30 cellular contexts compared by ENCODE assay signal in the genomic region with DNA sequence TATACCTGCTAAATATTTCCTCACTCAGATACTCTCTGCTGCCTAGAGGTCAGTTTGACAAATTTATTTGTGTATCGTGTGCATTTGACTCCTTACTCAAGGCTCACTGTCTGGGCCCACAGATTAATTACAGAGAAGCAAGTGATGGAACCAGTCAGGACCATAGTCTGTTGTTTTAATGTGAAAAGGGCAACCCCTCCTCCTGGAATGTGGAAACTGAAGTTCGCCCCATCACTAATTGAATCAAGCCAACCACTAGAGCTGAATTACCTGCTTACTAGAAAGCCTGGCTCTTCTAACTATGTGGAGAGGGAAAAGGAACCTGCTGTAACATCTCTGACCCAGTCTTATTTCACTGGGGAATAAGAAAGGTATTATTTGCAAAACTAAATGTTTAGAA.
DNase-seq lines count a peak whose midpoint lies in the region; ATAC-seq and TF ChIP-seq lines count a peak whose summit lies in the region.
"Had no signal": no experiment of that assay in that cellular context is flagged by ENCODE, and none has a peak within 500 bp of the region (broad histone marks: within the 10 kb centered on the region; RNA-seq: fewer than 3 reads in every experiment).

No MANE protein-coding gene starts in this region.

- H3K79me1 ChIP-seq in mesendoderm (ENCODE audit: low read length), result no peaks in the 10 kb centered on the region

- peak overlapping the region; percentile 39 for H4K8ac ChIP-seq in mesendoderm (ENCODE audit: low read depth, low read length)

- peaks cover 52% of the 10 kb centered on the region for H3K4me1 Mint-ChIP-seq in WTC11
- H3K4me1 Mint-ChIP-seq: activated naive CD4-positive, alpha-beta T cell treated with anti-CD3 and anti-CD28 coated beads, Interleukin-2, amount 50 U/mL, for 24 hours; natural killer cell had no signal

- H3K27me3 Mint-ChIP-seq in WTC11 (ENCODE audit: low read depth), result no peaks in the 10 kb centered on the region
- H3K27me3 Mint-ChIP-seq: activated CD4-positive, alpha-beta memory T cell treated with anti-CD3 and anti-CD28 coated beads for 36 hours; activated naive CD4-positive, alpha-beta T cell treated with anti-CD3 and anti-CD28 coated beads, Interleukin-2, amount 50 U/mL, for 24 hours; CD4-positive, CD25-positive, alpha-beta regulatory T cell; IgD-negative memory B cell had no signal

- H3K4me2 ChIP-seq in SK-N-SH (no peak overlapping the region), mesendoderm (ENCODE audit: low read length) (no peak overlapping the region)

- POLR2A ChIA-PET in SK-N-SH (lab: Yijun Ruan, JAX) (no interaction called here), WTC11 (lab: Charles Lee) (no interaction called here)

- DNase-seq in SK-N-SH, result no peak
- no peak for DNase-seq in WTC11 (ENCODE audit: low spot score)
- DNase-seq in mesendoderm, result no peak
- no peak for DNase-seq in vagina (ENCODE audit: extremely low spot score in 2 of 2)
- DNase-seq in psoas muscle, result no peak
- DNase-seq in aorta, result no peak
- DNase-seq in stimulated activated CD4-positive, alpha-beta T cell treated with anti-CD3 and anti-CD28 coated beads, Interleukin-2, amount 100 ng/mL, for 24 hours, result no peak
- DNase-seq: activated CD4-positive, alpha-beta memory T cell treated with anti-CD3 and anti-CD28 coated beads for 36 hours; activated CD4-positive, CD25-positive, alpha-beta regulatory T cell treated with anti-CD3 and anti-CD28 coated beads, Interleukin-2, amount 50 U/mL, for 72 hours; activated CD8-positive, alpha-beta memory T cell treated with anti-CD3 and anti-CD28 coated beads, Interleukin-2, amount 50 U/mL, for 48 hours; amygdala; CD4-positive, CD25-positive, alpha-beta regulatory T cell; cortex of kidney; DMS 273 treated with DMSO at 0.1 percent for 48 hours; EL; GM23248; hypothalamus; islet precursor cell; natural killer cell; NCI-H1105; NCI-H1930; NCI-H2227 treated with DMSO at 0.1 percent for 48 hours; NCI-H69; right cardiac atrium; SJCRH30 had no signal

- no peak for TF ChIP-seq RAD21 in SK-N-SH (IDR thresholded peaks at IDR 0.05; ENCODE audit: low read length)

- TF ChIP-seq CTCF in SK-N-SH (IDR thresholded peaks at IDR 0.05), result no peak
- TF ChIP-seq CTCF in WTC11 (IDR thresholded peaks at IDR 0.05), result no peak
- TF ChIP-seq CTCF in vagina (IDR thresholded peaks at IDR 0.05), result no peak
- no peak for TF ChIP-seq CTCF in psoas muscle (IDR thresholded peaks at IDR 0.05)

- H3K79me2 ChIP-seq in SK-N-SH (ENCODE audit: insufficient read depth) (no peaks in the 10 kb centered on the region), mesendoderm (ENCODE audit: control insufficient read depth, insufficient read depth, low read length) (no peaks in the 10 kb centered on the region)

- peak overlapping the region; percentile 47; the same call in 1 of the 2 replicates for H3K27ac Mint-ChIP-seq in WTC11
- H3K27ac Mint-ChIP-seq: activated CD4-positive, alpha-beta memory T cell treated with anti-CD3 and anti-CD28 coated beads for 36 hours; activated naive CD4-positive, alpha-beta T cell treated with anti-CD3 and anti-CD28 coated beads, Interleukin-2, amount 50 U/mL, for 24 hours; CD4-positive, CD25-positive, alpha-beta regulatory T cell; IgD-negative memory B cell; natural killer cell had no signal

- H3K27me3 ChIP-seq in SK-N-SH (ENCODE audit: insufficient read depth) (no peaks in the 10 kb centered on the region), mesendoderm (ENCODE audit: insufficient read depth, low read length, poor library complexity) (no peaks in the 10 kb centered on the region), vagina (no peaks in the 10 kb centered on the region), psoas muscle (ENCODE audit: insufficient read depth in 3 of 3, low read length in 2 of 3) (no peaks in the 10 kb centered on the region), aorta (ENCODE audit: control insufficient read depth in 1 of 2, insufficient read depth in 2 of 2, low read length in 1 of 2) (no peaks in the 10 kb centered on the region)
- H3K27me3 ChIP-seq: SJCRH30 had no signal

- no peak overlapping the region for H4K5ac ChIP-seq in mesendoderm (ENCODE audit: low read length)

- H2BK5ac ChIP-seq in mesendoderm (ENCODE audit: low read length), result no peak overlapping the region

- H2BK15ac ChIP-seq in mesendoderm (replicated peaks; ENCODE audit: low read depth), result no peak overlapping the region

- H3K4me1 ChIP-seq in SK-N-SH (ENCODE audit: control insufficient read depth in 1 of 2, insufficient read depth in 2 of 2, low read depth in 1 of 2, low read length in 1 of 2), result peaks cover 10 to 38% of the 10 kb centered on the region in 2 experiments
- H3K4me1 ChIP-seq in mesendoderm (ENCODE audit: control insufficient read depth, low read depth, low read length), result peaks cover 5% of the 10 kb centered on the region
- peaks cover 27% of the 10 kb centered on the region for H3K4me1 ChIP-seq in vagina
- H3K4me1 ChIP-seq in psoas muscle, result peaks cover 13% of the 10 kb centered on the region
- no peaks in the 10 kb centered on the region for H3K4me1 ChIP-seq in aorta (ENCODE audit: control insufficient read depth in 1 of 2, insufficient read depth in 2 of 2, low read length in 2 of 2)

- no peaks in the 10 kb centered on the region for H3K36me3 Mint-ChIP-seq in WTC11
- H3K36me3 Mint-ChIP-seq: activated CD4-positive, alpha-beta memory T cell treated with anti-CD3 and anti-CD28 coated beads for 36 hours; activated naive CD4-positive, alpha-beta T cell treated with anti-CD3 and anti-CD28 coated beads, Interleukin-2, amount 50 U/mL, for 24 hours; CD4-positive, CD25-positive, alpha-beta regulatory T cell; IgD-negative memory B cell; natural killer cell had no signal

- H3K4me3 Mint-ChIP-seq in WTC11, result no peak overlapping the region
- H3K4me3 Mint-ChIP-seq: activated CD4-positive, alpha-beta memory T cell treated with anti-CD3 and anti-CD28 coated beads for 36 hours; activated naive CD4-positive, alpha-beta T cell treated with anti-CD3 and anti-CD28 coated beads, Interleukin-2, amount 50 U/mL, for 24 hours; CD4-positive, CD25-positive, alpha-beta regulatory T cell; IgD-negative memory B cell; natural killer cell had no signal

- H3K4ac ChIP-seq in mesendoderm (ENCODE audit: low read depth, low read length), result no peak overlapping the region

- WGBS in SK-N-SH (ENCODE audit: low lambda C conversion rate), result 89% methylated on average over 2 of the region's 2 CpGs
- WGBS in mesendoderm (ENCODE audit: extremely low coverage, insufficient coverage, low lambda C conversion rate), result no CpG with 5 or more reads among the region's 2 CpGs
- 77 to 82% (median 82%) methylated on average over 2 of the region's 2 CpGs for WGBS in psoas muscle, 3 donors
- 97 to 98% methylated on average over 2 of the region's 2 CpGs for whole genome bisulfite sequencing in aorta, 2 donors

- no peak for TF ChIP-seq EP300 in SK-N-SH (IDR thresholded peaks at IDR 0.05; ENCODE audit: borderline replicate concordance in 1 of 2, low read depth in 1 of 2, low read length in 1 of 2)

- no peak overlapping the region for H3K9ac ChIP-seq in SK-N-SH
- H3K9ac ChIP-seq in mesendoderm (ENCODE audit: low read length), result no peak overlapping the region
- H3K9ac ChIP-seq: GM23248 had no signal

- H3K18ac ChIP-seq in mesendoderm (ENCODE audit: low read length), result no peak overlapping the region

- H3F3A ChIP-seq in SK-N-SH (replicated peaks; ENCODE audit: insufficient read depth), result peaks cover 13% of the 10 kb centered on the region

- H2BK120ac ChIP-seq in mesendoderm (ENCODE audit: low read depth, low read length), result peak overlapping the region; percentile 14

- no peak for TF ChIP-seq POLR2A in vagina (IDR thresholded peaks at IDR 0.05)

- no peak overlapping the region for H3K56ac ChIP-seq in mesendoderm (ENCODE audit: low read length)

- H3K27ac ChIP-seq in SK-N-SH (ENCODE audit: low read depth in 2 of 2, low read length in 1 of 2), result no peak overlapping the region
- no peak overlapping the region for H3K27ac ChIP-seq in mesendoderm (ENCODE audit: low read depth, low read length)
- H3K27ac ChIP-seq in vagina, result peak overlapping the region; percentile 32
- no peak overlapping the region for H3K27ac ChIP-seq in psoas muscle
- H3K27ac ChIP-seq in aorta (ENCODE audit: low read depth in 1 of 2, low read length in 2 of 2), result no peak overlapping the region
- H3K27ac ChIP-seq: 22Rv1, GM23248, SJCRH30 had no signal

- no peak overlapping the region for H2AFZ ChIP-seq in SK-N-SH (ENCODE audit: low read depth)
- H2AFZ ChIP-seq: GM23248 had no signal

- no peaks in the 10 kb centered on the region for H4K20me1 ChIP-seq in SK-N-SH (ENCODE audit: insufficient read depth)

- H2AK5ac ChIP-seq in mesendoderm (ENCODE audit: low read length), result no peak overlapping the region

- ATAC-seq in SK-N-SH treated with all-trans-retinoic acid at 6 μM for 48 hours (no peak), WTC11 (peak; percentile 90), psoas muscle (no peak), aorta (ENCODE audit: low FRiP score) (no peak)
- ATAC-seq: GM12878, natural killer cell, right cardiac atrium had no signal

- H3K9me3 ChIP-seq in SK-N-SH, result no peaks in the 10 kb centered on the region
- no peaks in the 10 kb centered on the region for H3K9me3 ChIP-seq in vagina
- H3K9me3 ChIP-seq in psoas muscle, result no peaks in the 10 kb centered on the region
- no peaks in the 10 kb centered on the region for H3K9me3 ChIP-seq in aorta (ENCODE audit: control insufficient read depth, low read length)
- H3K9me3 ChIP-seq: SJCRH30 had no signal

- no peak overlapping the region for H3K23ac ChIP-seq in mesendoderm (ENCODE audit: low read length)

- CTCF ChIA-PET in SK-N-SH (lab: Yijun Ruan, JAX) (interaction anchor here (1.1 to 1.5 kb wide), 3 partner anchors 10 to 126 kb away, joined by 3 read pairs; no protein-coding TSS in a partner anchor), WTC11 (lab: Charles Lee) (interaction anchor here (1.0 to 1.2 kb wide), 2 partner anchors 11 to 13 kb away, joined by 3 to 4 read pairs; no protein-coding TSS in a partner anchor)

- no peak overlapping the region for H3K4me3 ChIP-seq in SK-N-SH (ENCODE audit: low read depth in 2 of 2, low read length in 1 of 2)
- H3K4me3 ChIP-seq in mesendoderm (ENCODE audit: low read length), result no peak overlapping the region
- no peak overlapping the region for H3K4me3 ChIP-seq in vagina
- H3K4me3 ChIP-seq in psoas muscle, result no peak overlapping the region
- H3K4me3 ChIP-seq in aorta (ENCODE audit: low read length in 2 of 2), result no peak overlapping the region
- H3K4me3 ChIP-seq: GM12878, GM23248, SJCRH30 had no signal

- intact Hi-C loops in vagina (cut with DNase I) (no loop called here), psoas muscle (cut with DNase I) (no loop called here), aorta (cut with DNase I) (no loop called here)

- peaks cover 3% of the 10 kb centered on the region; the same call in 1 of the 2 replicates for H3K9me3 Mint-ChIP-seq in WTC11
- H3K9me3 Mint-ChIP-seq: activated CD4-positive, alpha-beta memory T cell treated with anti-CD3 and anti-CD28 coated beads for 36 hours; activated naive CD4-positive, alpha-beta T cell treated with anti-CD3 and anti-CD28 coated beads, Interleukin-2, amount 50 U/mL, for 24 hours; natural killer cell had no signal

- no peaks in the 10 kb centered on the region for H3K9me2 ChIP-seq in SK-N-SH

- H3K36me3 ChIP-seq in SK-N-SH (replicated peaks in 1 of 2; ENCODE audit: control insufficient read depth in 1 of 2, insufficient read depth in 2 of 2, low read length in 1 of 2) (no peaks in the 10 kb centered on the region), mesendoderm (ENCODE audit: control insufficient read depth, insufficient read depth, low read length) (no peaks in the 10 kb centered on the region), vagina (no peaks in the 10 kb centered on the region), psoas muscle (ENCODE audit: insufficient read depth in 1 of 2, low read depth in 1 of 2) (no peaks in the 10 kb centered on the region), aorta (ENCODE audit: control insufficient read depth in 1 of 2, insufficient read depth in 2 of 2, low read length in 1 of 2) (no peaks in the 10 kb centered on the region)
- H3K36me3 ChIP-seq: SJCRH30 had no signal
